ENCODE assay signal across 8 cellular contexts in the genomic region with DNA sequence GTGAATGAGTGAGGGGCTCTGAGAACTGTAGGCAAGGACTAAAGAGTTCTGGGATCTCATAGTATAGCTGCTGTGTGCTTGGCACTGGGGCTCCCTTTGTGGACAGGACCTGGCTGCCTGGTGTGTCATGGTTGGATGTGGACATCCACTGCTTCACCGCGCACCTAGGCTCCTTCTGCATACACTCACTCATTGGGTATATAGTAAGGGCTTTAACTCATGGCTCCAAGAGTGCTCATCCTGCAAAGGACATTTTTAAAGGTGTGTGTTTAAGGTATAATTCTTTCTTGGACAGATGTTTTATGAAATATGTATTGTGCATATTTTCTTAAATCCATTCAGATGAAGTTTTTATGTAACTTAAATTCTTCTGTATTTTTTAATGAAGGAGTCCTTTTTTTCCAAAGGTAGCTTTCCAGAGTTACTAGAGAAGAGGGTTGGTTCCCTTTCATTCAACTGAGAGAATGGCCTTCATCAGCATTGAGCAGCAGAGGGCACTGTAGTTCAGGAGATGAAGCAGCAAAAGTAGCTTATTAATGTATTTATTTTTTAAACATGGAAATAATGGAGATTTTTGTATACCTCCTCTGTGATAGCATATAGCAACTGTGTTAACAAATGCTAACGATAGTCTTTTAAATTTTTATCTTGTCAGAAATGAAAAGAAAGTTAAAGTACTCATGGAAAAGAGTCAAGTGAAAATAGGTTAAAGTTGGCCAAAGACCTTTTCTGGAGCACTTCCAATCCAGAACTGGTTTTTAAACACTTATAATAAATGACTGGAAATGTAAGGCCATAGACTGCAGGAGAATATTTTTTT. TPM values are rescaled to one million over a fixed set of nuclear protein-coding genes. Genes with fewer than 3 reads are reported as not detected.
DNase-seq lines count a peak whose midpoint lies in the region; ATAC-seq and TF ChIP-seq lines count a peak whose summit lies in the region.

No MANE protein-coding gene starts in this region.

- intact Hi-C loops in ovary (cut with DNase I), result loop anchor here in 2 of 4 donors (5.0 to 10.0 kb wide), 2 partner anchors 225 to 227 kb away; partner anchors contain the start of gene RFTN1 (in 1 of the 2)

- CTCF ChIA-PET in activated CD8-positive, alpha-beta T cell treated with anti-CD3 and anti-CD28 coated beads, Interleukin-2, amount 10 ng/mL, durations not matched to agents 7 days and 5 days (lab: Charles Lee), result interaction anchor here (0.7 to 9.0 kb wide), 35 partner anchors 10 to 306 kb away, joined by 3 to 264 read pairs (median 5); partner anchors contain the start of genes DPH3, OXNAD1 and RFTN1

- H3K36me3 ChIP-seq in ovary, result no peaks in the 10 kb centered on the region

- H3K36me3 Mint-ChIP-seq in activated CD8-positive, alpha-beta T cell treated with anti-CD3 and anti-CD28 coated beads, Interleukin-2, amount 10 ng/mL, durations not matched to agents 7 days and 5 days (ENCODE audit: low read depth), result peaks cover 84% of the 10 kb centered on the region

- no peaks in the 10 kb centered on the region for H3K9me3 ChIP-seq in ovary

- TF ChIP-seq EP300 in ovary (IDR thresholded peaks at IDR 0.05), result no peak

- TF ChIP-seq CTCF in fibroblast of pulmonary artery (IDR thresholded peaks at IDR 0.05; ENCODE audit: low read length, missing control alignments) (peak; percentile 88), ovary (IDR thresholded peaks at IDR 0.05) (peak; percentile 69 to 85 (median 79))

- no peaks in the 10 kb centered on the region for H3K27me3 Mint-ChIP-seq in activated CD8-positive, alpha-beta T cell treated with anti-CD3 and anti-CD28 coated beads, Interleukin-2, amount 10 ng/mL, durations not matched to agents 7 days and 5 days (ENCODE audit: low read depth)

- peak; percentile 21 for DNase-seq in COLO829 (ENCODE audit: low spot score)
- peak; percentile 40 for DNase-seq in NCI-H69 (lab: John Stamatoyannopoulos, UW)
- peak; percentile 78 for DNase-seq in activated CD8-positive, alpha-beta T cell treated with anti-CD3 and anti-CD28 coated beads, Interleukin-2, amount 10 ng/mL, durations not matched to agents 7 days and 5 days
- DNase-seq in fibroblast of pulmonary artery (ENCODE audit: low read depth), result peak; percentile 77
- peak in 4 of 5 donors; percentile 36 to 70 (median 52) for DNase-seq in ovary

- peak; percentile 35 for ATAC-seq in GM21825 (IDR thresholded peaks at IDR 0.05; ENCODE audit: unreplicated experiment)
- ATAC-seq in activated CD8-positive, alpha-beta T cell treated with anti-CD3 and anti-CD28 coated beads, Interleukin-2, amount 10 ng/mL, durations not matched to agents 7 days and 5 days, result peak; percentile 17
- no peak for ATAC-seq in GM18858 (IDR thresholded peaks at IDR 0.05; ENCODE audit: unreplicated experiment)
- ATAC-seq in GM19023 (IDR thresholded peaks at IDR 0.05; ENCODE audit: unreplicated experiment), result no peak

- H3K4me1 Mint-ChIP-seq in activated CD8-positive, alpha-beta T cell treated with anti-CD3 and anti-CD28 coated beads, Interleukin-2, amount 10 ng/mL, durations not matched to agents 7 days and 5 days (ENCODE audit: low read depth), result peaks cover 55% of the 10 kb centered on the region

- WGBS in ovary, 3 donors, result 58 to 66% (median 59%) methylated on average over 3 of the region's 3 CpGs

- peak overlapping the region; percentile 88 for H3K27ac Mint-ChIP-seq in activated CD8-positive, alpha-beta T cell treated with anti-CD3 and anti-CD28 coated beads, Interleukin-2, amount 10 ng/mL, durations not matched to agents 7 days and 5 days

- no peaks in the 10 kb centered on the region for H3K27me3 ChIP-seq in ovary

- H3K27ac ChIP-seq in ovary, result no peak overlapping the region

- H3K4me1 ChIP-seq in ovary (ENCODE audit: insufficient read depth), result peaks cover 2% of the 10 kb centered on the region

- H3K4me3 ChIP-seq in fibroblast of pulmonary artery (replicated peaks; ENCODE audit: low read depth, low read length), result no peak overlapping the region
- H3K4me3 ChIP-seq in ovary, result no peak overlapping the region

- POLR2A ChIA-PET in activated CD8-positive, alpha-beta T cell treated with anti-CD3 and anti-CD28 coated beads, Interleukin-2, amount 10 ng/mL, durations not matched to agents 7 days and 5 days (lab: Charles Lee), result interaction anchor here (1.0 to 2.3 kb wide), 10 partner anchors 10 to 246 kb away, joined by 3 to 14 read pairs (median 4); no protein-coding TSS in a partner anchor

- H3K4me3 Mint-ChIP-seq in activated CD8-positive, alpha-beta T cell treated with anti-CD3 and anti-CD28 coated beads, Interleukin-2, amount 10 ng/mL, durations not matched to agents 7 days and 5 days, result peak overlapping the region; percentile 92

- peaks cover 19% of the 10 kb centered on the region for H3K9me3 Mint-ChIP-seq in activated CD8-positive, alpha-beta T cell treated with anti-CD3 and anti-CD28 coated beads, Interleukin-2, amount 10 ng/mL, durations not matched to agents 7 days and 5 days (ENCODE audit: insufficient read depth)

- no peak for TF ChIP-seq POLR2A in ovary (IDR thresholded peaks at IDR 0.05)

RNA-seq across cellular contexts. Expression of gene OXNAD1, which starts 25.2 kb away (rescaled TPM):
- 10 to 100 TPM; 68.2 to 69.1 TPM for total RNA-seq in activated CD8-positive, alpha-beta T cell treated with anti-CD3 and anti-CD28 coated beads, Interleukin-2, amount 10 ng/mL, durations not matched to agents 7 days and 5 days
- 10 to 100 TPM in 6 of 7 donors, 1 to 10 TPM in 1; 7.9 to 16.3 (median 12.4) TPM for total RNA-seq in ovary
- 1 to 10 TPM; 4.0 to 8.9 TPM for polyA plus RNA-seq in ovary

RNA-seq across cellular contexts. Expression of gene DPH3, which starts 25.5 kb away (rescaled TPM):
- 10 to 100 TPM; 18.2 to 20.5 TPM for total RNA-seq in activated CD8-positive, alpha-beta T cell treated with anti-CD3 and anti-CD28 coated beads, Interleukin-2, amount 10 ng/mL, durations not matched to agents 7 days and 5 days
- 10 to 100 TPM; 10.8 to 28.3 (median 15.5) TPM for total RNA-seq in ovary
- polyA plus RNA-seq in ovary, result 10 to 100 TPM in 1 of 2 donors, 1 to 10 TPM in 1; 7.4 to 12.4 TPM

Comparison
In these comparisons a context has a peak if more than half of its experiments do, and no peak if none do; other contexts are left out.
1. DNase-seq: peak in every context shown above with its lines; median percentile 78 in activated CD8-positive, alpha-beta T cell treated with anti-CD3 and anti-CD28 coated beads, Interleukin-2, amount 10 ng/mL, durations not matched to agents 7 days and 5 days; 77 in fibroblast of pulmonary artery; 52 in ovary; 40 in NCI-H69; 21 in COLO829.
2. ATAC-seq: peak in GM21825 (single experiment) and activated CD8-positive, alpha-beta T cell treated with anti-CD3 and anti-CD28 coated beads, Interleukin-2, amount 10 ng/mL, durations not matched to agents 7 days and 5 days (single experiment); none in GM18858 (single experiment) and GM19023 (single experiment).